24 cellular contexts compared by ENCODE assay signal in the genomic region with DNA sequence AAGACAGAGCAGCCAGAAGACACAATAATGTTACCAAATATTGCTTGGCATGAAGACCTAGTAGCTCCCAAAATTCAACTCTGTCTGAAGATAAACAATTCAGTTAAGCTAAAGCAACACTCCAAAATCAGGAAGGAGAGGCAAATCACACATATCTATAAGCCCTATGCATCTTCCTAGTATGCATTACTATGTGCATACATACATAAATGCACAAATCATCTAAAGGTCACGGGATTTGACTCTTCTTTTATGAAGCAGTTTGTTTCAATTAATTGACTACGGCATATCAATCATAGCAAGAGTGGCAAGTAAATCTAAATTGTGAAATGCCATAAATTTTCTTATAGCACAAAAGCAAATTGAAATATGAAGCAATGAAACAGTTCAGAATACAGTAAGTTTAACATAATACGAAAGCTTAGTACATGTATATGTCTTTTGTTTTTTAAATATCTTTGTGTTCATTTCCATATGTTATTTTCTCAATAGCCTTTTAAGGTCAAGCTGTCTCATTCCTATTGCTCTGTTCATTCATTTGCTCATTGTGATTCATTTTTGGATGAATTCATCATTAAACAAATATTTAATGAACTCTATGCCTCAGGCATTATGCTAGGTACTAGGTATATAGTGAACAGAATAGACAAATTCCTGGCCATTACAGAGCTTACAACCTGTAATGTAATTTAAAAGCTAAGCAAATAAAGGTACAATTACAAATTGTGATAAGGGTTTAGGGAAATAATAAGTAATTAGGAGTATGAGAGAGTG.
DNase-seq lines count a peak whose midpoint lies in the region; ATAC-seq and TF ChIP-seq lines count a peak whose summit lies in the region.
"Had no signal": no experiment of that assay in that cellular context is flagged by ENCODE, and none has a peak within 500 bp of the region (broad histone marks: within the 10 kb centered on the region; RNA-seq: fewer than 3 reads in every experiment).

No MANE protein-coding gene starts in this region.

- ATAC-seq in upper lobe of right lung, result no peak
- ATAC-seq: right cardiac atrium had no signal

- no peak overlapping the region for H3K9ac ChIP-seq in GM23248

- CTCF ChIA-PET in AG04450 (lab: Charles Lee), result interaction anchor here (0.8 kb wide), 1 partner anchor 29 kb away, joined by 4 read pairs; no protein-coding TSS in a partner anchor

- H3K4me2 ChIP-seq in GM23248 (ENCODE audit: unreplicated experiment), result peak overlapping the region; percentile 29

- 91 to 93% methylated on average over 3 of the region's 3 CpGs for WGBS in GM23248 (ENCODE audit: low coverage in 1 of 2, low lambda C conversion rate in 2 of 2, missing lambda C conversion rate in 2 of 2), 2 experiments

- TF ChIP-seq CTCF in AG04450 (IDR thresholded peaks at IDR 0.05; ENCODE audit: low read depth, low read length) (no peak), epithelial cell of esophagus (IDR thresholded peaks at IDR 0.05; ENCODE audit: insufficient read depth, low read depth, low read length, missing control alignments) (no peak), upper lobe of right lung (IDR thresholded peaks at IDR 0.05) (no peak)

- H3F3A ChIP-seq in GM23248 (ENCODE audit: insufficient read depth), result 0 out of 2 replicates have a peak, but pooled peaks cover 8% of the 10 kb centered on the region

- H3K27me3 ChIP-seq in AG04450 (ENCODE audit: control insufficient read depth, insufficient read depth, low read length), result no peaks in the 10 kb centered on the region
- no peaks in the 10 kb centered on the region for H3K27me3 ChIP-seq in GM23248 (replicated peaks; ENCODE audit: insufficient read depth)
- H3K27me3 ChIP-seq in upper lobe of right lung, result no peaks in the 10 kb centered on the region
- H3K27me3 ChIP-seq: cardiac muscle cell, MG63, ovary, SJCRH30, vagina had no signal

- H4K20me1 ChIP-seq in GM23248 (ENCODE audit: insufficient read depth), result no peaks in the 10 kb centered on the region

- H3K36me3 ChIP-seq in GM23248 (ENCODE audit: low read depth) (no peaks in the 10 kb centered on the region), upper lobe of right lung (no peaks in the 10 kb centered on the region)
- H3K36me3 ChIP-seq: cardiac muscle cell, MG63, ovary, SJCRH30, vagina had no signal

- in situ Hi-C loops in GM23248 (cut with MboI), result no loop called here

- H3K9me2 ChIP-seq in GM23248 (ENCODE audit: insufficient read depth), result no peaks in the 10 kb centered on the region

- no peak overlapping the region for H3K27ac ChIP-seq in AG04450 (ENCODE audit: low read depth, low read length)
- H3K27ac ChIP-seq in GM23248, result no peak overlapping the region
- no peak overlapping the region for H3K27ac ChIP-seq in upper lobe of right lung
- H3K27ac ChIP-seq: cardiac muscle cell, HL-60, ovary, SJCRH30, vagina had no signal

- POLR2A ChIA-PET in AG04450 (lab: Yijun Ruan, JAX), result interaction anchor here (0.7 kb wide), 1 partner anchor 181 kb away, joined by 3 read pairs; no protein-coding TSS in a partner anchor

- H3K9me3 ChIP-seq in AG04450 (ENCODE audit: control insufficient read depth, insufficient read depth, low read length) (no peaks in the 10 kb centered on the region), GM23248 (ENCODE audit: low read depth) (no peaks in the 10 kb centered on the region), upper lobe of right lung (no peaks in the 10 kb centered on the region)
- H3K9me3 ChIP-seq: MG63, ovary, SJCRH30, vagina had no signal

- H3K4me1 ChIP-seq in GM23248 (ENCODE audit: insufficient read depth), result peaks cover 16% of the 10 kb centered on the region
- no peaks in the 10 kb centered on the region for H3K4me1 ChIP-seq in upper lobe of right lung
- H3K4me1 ChIP-seq: vagina had no signal

- DNase-seq in AG04450 (ENCODE audit: low read depth, low spot score), result peak; percentile 4
- peak; percentile 62 for DNase-seq in GM23248
- DNase-seq in NCI-H526 (lab: John Stamatoyannopoulos, UW), result peak; percentile 18 to 40
- DNase-seq in epithelial cell of esophagus (ENCODE audit: low read depth), result peak; percentile 77
- DNase-seq in upper lobe of right lung, result no peak
- DNase-seq in 8988T, result no peak
- no peak for DNase-seq in germinal center (ENCODE audit: low spot score)
- no peak for DNase-seq in activated CD4-positive, alpha-beta T cell treated with anti-CD3 and anti-CD28 coated beads for 4 hours
- DNase-seq: activated CD4-positive, alpha-beta T cell treated with anti-CD3 and anti-CD28 coated beads, Interleukin-2, amount 50 U/mL, for 1 hour; activated CD8-positive, alpha-beta memory T cell treated with anti-CD3 and anti-CD28 coated beads, Interleukin-2, amount 50 U/mL, for 4 hours; CD4-positive, alpha-beta T cell; dermis blood vessel endothelial cell; foreskin melanocyte; GOT3; mesendoderm; MG63; naive B cell; NCI-H510A treated with DMSO at 0.1 percent for 48 hours; ovary; right cardiac atrium; SJCRH30 had no signal

- H3K79me2 ChIP-seq in GM23248 (ENCODE audit: insufficient read depth), result no peaks in the 10 kb centered on the region

- intact Hi-C loops in upper lobe of right lung (cut with DNase I), result no loop called here

- H3K4me3 ChIP-seq in AG04450 (ENCODE audit: low read depth, low read length), result no peak overlapping the region
- no peak overlapping the region; the same call in 1 of the 2 replicates for H3K4me3 ChIP-seq in GM23248
- H3K4me3 ChIP-seq in epithelial cell of esophagus (ENCODE audit: low read length), result no peak overlapping the region
- H3K4me3 ChIP-seq in upper lobe of right lung, result no peak overlapping the region
- H3K4me3 ChIP-seq: cardiac muscle cell, MG63, ovary, SJCRH30, vagina had no signal

- H2AFZ ChIP-seq in GM23248, result no peak overlapping the region

Comparison
In these comparisons a context has a peak if more than half of its experiments do, and no peak if none do; other contexts are left out.
1. DNase-seq: peak in AG04450 (single experiment), GM23248 (single experiment), NCI-H526 (2 of 2) and epithelial cell of esophagus (single experiment); none in upper lobe of right lung (single experiment), 8988T (single experiment), germinal center (single experiment) and activated CD4-positive, alpha-beta T cell treated with anti-CD3 and anti-CD28 coated beads for 4 hours (0 of 2).